ENCODE assay signal across 21 cellular contexts in the genomic region with DNA sequence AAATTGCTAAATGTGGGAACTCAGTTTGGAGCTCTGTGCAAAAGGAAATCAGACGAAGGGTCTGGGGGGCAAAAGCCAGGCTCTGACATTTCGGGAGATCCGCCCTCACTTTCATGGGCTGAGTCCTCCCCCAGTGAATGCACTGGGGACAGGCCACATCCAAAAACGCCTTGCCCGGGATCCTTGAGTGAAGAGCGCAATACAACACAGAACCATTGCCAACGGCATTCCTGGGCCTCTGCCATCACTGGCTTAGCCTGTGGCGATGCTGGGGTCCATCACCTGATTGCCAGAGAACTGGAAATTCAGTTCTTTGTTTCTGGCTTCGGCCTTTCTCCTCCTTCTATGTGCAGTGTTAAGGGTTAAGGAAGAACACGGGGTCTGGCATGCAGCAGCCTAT.
"Had no signal": no experiment of that assay in that cellular context is flagged by ENCODE, and none has a peak within 500 bp of the region (broad histone marks: within the 10 kb centered on the region; RNA-seq: fewer than 3 reads in every experiment).

No MANE protein-coding gene starts in this region.

- H3K4me2 ChIP-seq: KMS-11 had no signal

- H3K9me3 ChIP-seq: SJCRH30 had no signal

- DNase-seq: Kasumi-1, MM.1S, NCI-H1092 treated with DMSO at 0.1 percent for 48 hours, NCI-H1436, NCI-H187, NCI-H2029, NCI-H2081 treated with DMSO at 0.1 percent for 48 hours, NCI-H2171, NCI-H226, NCI-H446, NCI-H510A, NCI-H524 treated with DMSO at 0.1 percent for 48 hours, NCI-H69, NCI-H774, RPMI8226, SHP77 treated with DMSO at 0.1 percent for 48 hours, SJCRH30 had no signal

- H3K27me3 ChIP-seq: SJCRH30 had no signal

- ATAC-seq: K562, SK-N-SH treated with all-trans-retinoic acid at 6 μM for 48 hours had no signal

- H3K4me3 ChIP-seq: K562, SJCRH30 had no signal

- H3K9ac ChIP-seq: KMS-11 had no signal

- FAIRE-seq: K562, RCC 7860 had no signal

- H3K27ac ChIP-seq: KMS-11, SJCRH30 had no signal

- H3K36me3 ChIP-seq: SJCRH30 had no signal

- H3K4me1 ChIP-seq: SJCRH30 had no signal
